ENCODE assay signal across 10 cellular contexts in the genomic region with DNA sequence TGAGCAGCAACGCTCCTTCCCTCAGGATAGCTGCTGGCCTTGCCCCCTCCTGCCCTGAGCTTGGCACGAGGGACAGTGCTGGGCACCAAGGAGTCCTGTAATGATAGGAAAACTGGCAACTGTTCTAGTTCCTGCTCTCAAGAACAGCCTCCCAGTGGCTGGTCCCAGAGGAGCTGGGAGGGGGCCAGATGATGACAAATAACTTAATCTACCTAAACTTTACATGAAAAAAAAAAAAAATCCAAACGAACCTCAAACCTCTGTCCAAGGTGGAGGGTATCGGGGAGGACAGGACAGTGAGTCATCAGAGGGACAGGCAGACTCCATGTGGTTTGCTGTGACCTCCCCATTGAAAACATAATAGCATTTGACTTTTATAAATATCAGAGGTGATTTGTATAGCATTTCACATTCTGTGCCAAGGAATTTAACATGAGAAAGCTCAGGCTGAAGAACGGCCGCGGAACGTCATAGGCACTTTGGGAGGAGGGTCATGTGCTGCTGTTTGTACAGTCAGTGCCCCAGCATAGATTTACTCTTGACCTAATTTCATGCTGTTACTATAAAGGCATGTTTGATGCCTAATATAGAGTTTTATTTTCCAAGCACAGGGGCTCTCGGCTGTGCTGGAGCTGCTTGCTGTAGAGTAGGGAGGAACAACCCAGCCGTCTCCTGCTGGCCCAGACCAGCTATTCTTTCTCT.
DNase-seq lines count a peak whose midpoint lies in the region; ATAC-seq and TF ChIP-seq lines count a peak whose summit lies in the region.
"Had no signal": no experiment of that assay in that cellular context is flagged by ENCODE, and none has a peak within 500 bp of the region (broad histone marks: within the 10 kb centered on the region; RNA-seq: fewer than 3 reads in every experiment).

No MANE protein-coding gene starts in this region.

- H3K4me1 ChIP-seq in thyroid gland (peaks cover 61 to 87% of the 10 kb centered on the region in 2 donors), mesendoderm (ENCODE audit: control insufficient read depth, low read depth, low read length) (no peaks in the 10 kb centered on the region)

- H4K8ac ChIP-seq in mesendoderm (ENCODE audit: low read depth, low read length) = no peak overlapping the region

- no peaks in the 10 kb centered on the region for H3K27me3 ChIP-seq in thyroid gland
- no peaks in the 10 kb centered on the region for H3K27me3 ChIP-seq in mesendoderm (ENCODE audit: insufficient read depth, low read length, poor library complexity)

- H2BK120ac ChIP-seq in mesendoderm (ENCODE audit: low read depth, low read length) = no peak overlapping the region

- no peak overlapping the region for H3K9ac ChIP-seq in mesendoderm (ENCODE audit: low read length)

- no peak overlapping the region for H3K4me2 ChIP-seq in mesendoderm (ENCODE audit: low read length)

- no peak overlapping the region for H3K4ac ChIP-seq in mesendoderm (ENCODE audit: low read depth, low read length)

- H3K56ac ChIP-seq in mesendoderm (ENCODE audit: low read length) = no peak overlapping the region

- no peak overlapping the region for H3K18ac ChIP-seq in mesendoderm (ENCODE audit: low read length)

- H3K27ac ChIP-seq in thyroid gland (peak overlapping the region; percentile 95 to 97 (median 95)), mesendoderm (ENCODE audit: low read depth, low read length) (no peak overlapping the region)

- intact Hi-C loops in thyroid gland (cut with DNase I) = no loop called here

- no peaks in the 10 kb centered on the region for H3K79me1 ChIP-seq in mesendoderm (ENCODE audit: low read length)

- H3K9me3 ChIP-seq in thyroid gland = no peaks in the 10 kb centered on the region

- DNase-seq in NCI-H1092 treated with DMSO at 0.1 percent for 48 hours (lab: John Stamatoyannopoulos, UW) (peak; percentile 68), dermis blood vessel endothelial cell (peak; percentile 92), lung microvascular endothelial cell (ENCODE audit: low read depth in 2 of 2) (peak; percentile 88 to 98), thyroid gland (peak; percentile 86), GM19240 (ENCODE audit: insufficient read length, low spot score) (no peak), mesendoderm (no peak)
- DNase-seq in effector CD4-positive, alpha-beta T cell = no peak
- DNase-seq: activated CD8-positive, alpha-beta T cell treated with anti-CD3 and anti-CD28 coated beads for 36 hours; islet precursor cell had no signal

- 6 to 12% methylated on average over 10 of the region's 10 CpGs for WGBS in thyroid gland, 2 donors
- WGBS in mesendoderm (ENCODE audit: extremely low coverage, insufficient coverage, low lambda C conversion rate) = no CpG with 5 or more reads among the region's 10 CpGs

- no peak overlapping the region for H3K4me3 ChIP-seq in thyroid gland (replicated peaks in 1 of 3)
- no peak overlapping the region for H3K4me3 ChIP-seq in mesendoderm (ENCODE audit: low read length)

- peaks cover 0 to under 1% of the 10 kb centered on the region in 2 donors for H3K36me3 ChIP-seq in thyroid gland
- no peaks in the 10 kb centered on the region for H3K36me3 ChIP-seq in mesendoderm (ENCODE audit: control insufficient read depth, insufficient read depth, low read length)

- peak in 1 of 2 donors; percentile 38 for TF ChIP-seq POLR2A in thyroid gland (IDR thresholded peaks at IDR 0.05)

- no peak overlapping the region for H3K23ac ChIP-seq in mesendoderm (ENCODE audit: low read length)

- H3K79me2 ChIP-seq in mesendoderm (ENCODE audit: control insufficient read depth, insufficient read depth, low read length) = no peaks in the 10 kb centered on the region

- H4K5ac ChIP-seq in mesendoderm (ENCODE audit: low read length) = no peak overlapping the region

- H2BK5ac ChIP-seq in mesendoderm (ENCODE audit: low read length) = no peak overlapping the region

- peak in 1 of 6 experiments; percentile 7 for TF ChIP-seq CTCF in thyroid gland (IDR thresholded peaks at IDR 0.05)

- H2BK15ac ChIP-seq in mesendoderm (replicated peaks; ENCODE audit: low read depth) = no peak overlapping the region

- ATAC-seq in GM19395 (IDR thresholded peaks at IDR 0.05; ENCODE audit: unreplicated experiment) = no peak
- ATAC-seq: activated CD8-positive, alpha-beta T cell treated with anti-CD3 and anti-CD28 coated beads for 36 hours had no signal

- no peak overlapping the region for H2AK5ac ChIP-seq in mesendoderm (ENCODE audit: low read length)

Comparison
In these comparisons a context has a peak if more than half of its experiments do, and no peak if none do; other contexts are left out.
1. DNase-seq: peak in NCI-H1092 treated with DMSO at 0.1 percent for 48 hours (single experiment), dermis blood vessel endothelial cell (single experiment), lung microvascular endothelial cell (2 of 2) and thyroid gland (2 of 2); none in GM19240 (single experiment), effector CD4-positive, alpha-beta T cell (single experiment) and mesendoderm (single experiment).